In genomic region chr2:175167076-175167791, GRCh38 we compare ENCODE assay signal across 8 cellular contexts. TPM values are rescaled to one million over a fixed set of nuclear protein-coding genes. Genes with fewer than 3 reads are reported as not detected.
DNase-seq lines count a peak whose midpoint lies in the region; ATAC-seq and TF ChIP-seq lines count a peak whose summit lies in the region.

No MANE protein-coding gene starts in this region.

- no peak for TF ChIP-seq CTCF in PC-9 (conservative IDR thresholded peaks at IDR 0.05)
- TF ChIP-seq CTCF in cardiac fibroblast (IDR thresholded peaks at IDR 0.05; ENCODE audit: low read depth, low read length), result no peak
- no peak for TF ChIP-seq CTCF in stomach (IDR thresholded peaks at IDR 0.05)

- no peaks in the 10 kb centered on the region; the same call in 1 of the 2 replicates for H3F3A ChIP-seq in PC-9 (ENCODE audit: insufficient read depth, low read depth)

- ATAC-seq in HG03196 (IDR thresholded peaks at IDR 0.05; ENCODE audit: unreplicated experiment), result peak; percentile 4
- peak; percentile 19 for ATAC-seq in left lobe of liver

- H3K27me3 ChIP-seq in PC-9 (ENCODE audit: insufficient read depth, low read depth) (no peaks in the 10 kb centered on the region), stomach (no peaks in the 10 kb centered on the region)

- intact Hi-C loops in PC-9 (cut with micrococcal nuclease; ENCODE audit: unreplicated experiment) (loop anchor here (1.0 to 10.0 kb wide), 3 partner anchors 13 to 1418 kb away; no protein-coding TSS in a partner anchor), stomach (cut with DNase I; ENCODE audit: low total_unique reads) (no loop called here)

- H3K9me2 ChIP-seq in PC-9 (ENCODE audit: insufficient read depth), result no peaks in the 10 kb centered on the region

- H3K9me3 ChIP-seq in PC-9 (ENCODE audit: insufficient read depth, low read depth) (no peaks in the 10 kb centered on the region), stomach (no peaks in the 10 kb centered on the region)

- peaks cover 33% of the 10 kb centered on the region for H4K20me1 ChIP-seq in PC-9 (ENCODE audit: insufficient read depth)

- H3K27ac ChIP-seq in PC-9 (peak overlapping the region; percentile 67), stomach (peak overlapping the region; percentile 70 to 94 (median 93))

- WGBS in stomach, 5 donors, result 0 to 1% (median 0%) methylated on average over 29 to 32 of the region's 32 CpGs

- peak overlapping the region; percentile 91 for H3K4me3 ChIP-seq in PC-9
- peak overlapping the region; percentile 79 to 99 for H3K4me3 ChIP-seq in cardiac fibroblast (replicated peaks in 1 of 2; ENCODE audit: low read depth in 2 of 2, low read length in 2 of 2)
- peak overlapping the region; percentile 65 to 99 (median 93) for H3K4me3 ChIP-seq in stomach

- DNase-seq in ACHN, result peak; percentile 66
- DNase-seq in PC-9, result peak in 1 of 2 experiments; percentile 53
- peak; percentile 52 to 63 for DNase-seq in cardiac fibroblast (ENCODE audit: low read depth in 2 of 2)
- peak; percentile 51 for DNase-seq in left lobe of liver (ENCODE audit: low spot score)
- no peak for DNase-seq in stomach
- DNase-seq in cortex of kidney (lab: John Stamatoyannopoulos, UW), result no peak

- peak; percentile 0 for TF ChIP-seq POLR2A in GM10847 (IDR thresholded peaks at IDR 0.05; ENCODE audit: extremely low read depth, insufficient read length)
- TF ChIP-seq POLR2A in stomach (IDR thresholded peaks at IDR 0.05), result no peak

- H3K36me3 ChIP-seq in PC-9 (ENCODE audit: low read depth), result peaks cover 2% of the 10 kb centered on the region; the same call in 1 of the 2 replicates
- no peaks in the 10 kb centered on the region for H3K36me3 ChIP-seq in stomach

- in situ Hi-C loops in ACHN (cut with HindIII; ENCODE audit: low pct_ligation_motif_present, low pct_unique_long_range_greater_than_20kb, low sequenced_read_pairs), result no loop called here

- H3K4me2 ChIP-seq in PC-9, result peak overlapping the region; percentile 95

- TF ChIP-seq EP300 in stomach (IDR thresholded peaks at IDR 0.05), result no peak

- POLR2A ChIA-PET in PC-9 (lab: Charles Lee; ENCODE audit: unreplicated experiment), result interaction anchor here (0.8 kb wide), 1 partner anchor 964 kb away, joined by 6 read pairs; no protein-coding TSS in a partner anchor

- CTCF ChIA-PET in PC-9 (lab: Charles Lee), result no interaction called here

- H3K79me2 ChIP-seq in PC-9 (ENCODE audit: low read depth), result peaks cover 50% of the 10 kb centered on the region

- H3K4me1 ChIP-seq in PC-9 (replicated peaks; ENCODE audit: insufficient read depth) (peaks cover 20% of the 10 kb centered on the region), stomach (peaks cover 9 to 38% (median 22%) of the 10 kb centered on the region in 4 donors)

- TSS peak; percentile 56 for BruUV-seq in PC-9 (replicated peaks; lab: Mats Ljungman, UMichigan)

- peak overlapping the region; percentile 98 for H2AFZ ChIP-seq in PC-9

RNA-seq across cellular contexts. Expression of gene ATF2, which starts 0.8 kb away (rescaled TPM):
- total RNA-seq in PC-9 (2021) (80.9 and 94.5 TPM in 2 replicates), left lobe of liver (22.5 TPM), stomach (10 to 100 TPM in 4 of 5 donors, 1 to 10 TPM in 1; 6.7 to 74.1 (median 44.9) TPM)
- polyA plus RNA-seq in stomach, result 10 to 100 TPM; 12.4 to 16.3 (median 12.9) TPM

RNA-seq across cellular contexts. Expression of gene ATP5MC3, which starts 14.3 kb away (rescaled TPM):
- 450 and 528 TPM in 2 replicates for total RNA-seq in PC-9 (2021)
- 192 TPM for total RNA-seq in left lobe of liver
- total RNA-seq in stomach, result 100 to 1,000 TPM in 2 of 5 donors, 10 to 100 TPM in 3; 39.4 to 165 (median 99.2) TPM
- 100 to 1,000 TPM; 309 to 383 (median 377) TPM for polyA plus RNA-seq in stomach

Comparison
In these comparisons a context has a peak if more than half of its experiments do, and no peak if none do; other contexts are left out.
1. DNase-seq: peak in ACHN (single experiment), cardiac fibroblast (2 of 2) and left lobe of liver (single experiment); none in stomach (single experiment) and cortex of kidney (single experiment).
2. Peak in every context shown above with its lines, with median percentiles within 50 percentile points of each other: H3K4me3 ChIP-seq.